Comparison of ENCODE assay signal across 29 cellular contexts in the genomic region with DNA sequence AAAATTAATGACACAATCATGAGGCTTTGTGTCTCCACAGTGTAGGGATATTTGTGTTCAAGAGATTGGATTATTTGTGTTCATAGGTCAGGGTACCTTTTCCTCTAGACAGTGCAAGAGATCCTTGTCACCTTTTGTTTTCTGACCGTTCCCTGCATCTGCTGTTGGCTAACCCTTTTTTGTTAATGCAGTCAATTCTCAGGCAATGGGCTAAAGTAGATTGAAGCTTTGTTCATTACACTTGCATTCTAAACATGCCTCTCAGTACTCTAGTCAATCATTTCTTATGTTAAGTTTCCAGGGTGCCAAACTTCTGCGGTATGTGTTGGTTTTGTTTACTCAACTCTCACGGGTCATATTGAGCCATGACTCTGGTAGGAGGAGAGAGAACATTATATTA. TPM values are rescaled to one million over a fixed set of nuclear protein-coding genes. Genes with fewer than 3 reads are reported as not detected.
DNase-seq lines count a peak whose midpoint lies in the region; ATAC-seq, FAIRE-seq and TF ChIP-seq lines count a peak whose summit lies in the region.
"Had no signal": no experiment of that assay in that cellular context is flagged by ENCODE, and none has a peak within 500 bp of the region (broad histone marks: within the 10 kb centered on the region; RNA-seq: fewer than 3 reads in every experiment).

No MANE protein-coding gene starts in this region.

- no peak overlapping the region for H3K27ac ChIP-seq in HCT116 (ENCODE audit: low read depth, low read length)
- H3K27ac ChIP-seq in Panc1 (ENCODE audit: low read length): 0 out of 2 replicates have a peak overlapping the region, but pooled peaks have one; percentile 17
- H3K27ac ChIP-seq in kidney (ENCODE audit: low read depth in 2 of 2, low read length in 2 of 2): peak overlapping the region; percentile 32 to 82
- peak overlapping the region in 1 of 5 donors; percentile 25 for H3K27ac ChIP-seq in stomach
- H3K27ac ChIP-seq in psoas muscle: no peak overlapping the region
- H3K27ac ChIP-seq: lower lobe of right lung, spleen, tibial nerve had no signal

- CTCF ChIA-PET in HCT116 (lab: Charles Lee) (no interaction called here), Panc1 (lab: Charles Lee) (no interaction called here)
- CTCF ChIA-PET in activated CD4-positive, alpha-beta T cell treated with anti-CD3 and anti-CD28 coated beads, Interleukin-2, amount 10 ng/mL, durations not matched to agents 7 days and 5 days (lab: Charles Lee): no interaction called here

- peaks cover 30% of the 10 kb centered on the region for H3K4me1 Mint-ChIP-seq in progenitor cell of endocrine pancreas (ENCODE audit: low read depth)
- peaks cover 27% of the 10 kb centered on the region for H3K4me1 Mint-ChIP-seq in activated CD4-positive, alpha-beta T cell treated with anti-CD3 and anti-CD28 coated beads, Interleukin-2, amount 10 ng/mL, durations not matched to agents 7 days and 5 days

- H4K20me1 ChIP-seq in HCT116 (ENCODE audit: insufficient read depth): no peaks in the 10 kb centered on the region

- H3K4me3 Mint-ChIP-seq in progenitor cell of endocrine pancreas (ENCODE audit: low read depth): no peak overlapping the region
- no peak overlapping the region for H3K4me3 Mint-ChIP-seq in activated CD4-positive, alpha-beta T cell treated with anti-CD3 and anti-CD28 coated beads, Interleukin-2, amount 10 ng/mL, durations not matched to agents 7 days and 5 days
- H3K4me3 Mint-ChIP-seq: activated CD4-positive, alpha-beta T cell treated with anti-CD3 and anti-CD28 coated beads for 36 hours; activated naive CD4-positive, alpha-beta T cell treated with anti-CD3 and anti-CD28 coated beads, Interleukin-2, amount 10 ng/mL, durations not matched to agents 7 days and 5 days had no signal

- H3K27me3 ChIP-seq in HCT116 (ENCODE audit: insufficient read depth, low read length) (no peaks in the 10 kb centered on the region), Panc1 (ENCODE audit: control insufficient read depth, insufficient read depth, low read length) (no peaks in the 10 kb centered on the region), stomach (no peaks in the 10 kb centered on the region), psoas muscle (ENCODE audit: insufficient read depth in 3 of 3, low read length in 2 of 3) (no peaks in the 10 kb centered on the region)
- H3K27me3 ChIP-seq: spleen, tibial nerve had no signal

- no peaks in the 10 kb centered on the region for H3K9me3 ChIP-seq in HCT116 (ENCODE audit: control insufficient read depth in 1 of 2, insufficient read depth in 1 of 2, low read depth in 1 of 2, low read length in 2 of 2)
- no peaks in the 10 kb centered on the region; the same call in 1 of the 2 replicates for H3K9me3 ChIP-seq in Panc1 (ENCODE audit: control insufficient read depth, insufficient read depth, low read depth, low read length)
- H3K9me3 ChIP-seq in kidney (ENCODE audit: control insufficient read depth in 1 of 2, low read length in 2 of 2): no peaks in the 10 kb centered on the region
- no peaks in the 10 kb centered on the region for H3K9me3 ChIP-seq in stomach
- no peaks in the 10 kb centered on the region for H3K9me3 ChIP-seq in psoas muscle
- H3K9me3 ChIP-seq: lower lobe of right lung, spleen, tibial nerve had no signal

- peaks cover 33% of the 10 kb centered on the region for H3K79me2 ChIP-seq in HCT116 (ENCODE audit: insufficient read depth, low read length)

- POLR2A ChIA-PET in HCT116 (lab: Charles Lee) (no interaction called here), Panc1 (lab: Charles Lee) (no interaction called here)
- POLR2A ChIA-PET in activated CD4-positive, alpha-beta T cell treated with anti-CD3 and anti-CD28 coated beads, Interleukin-2, amount 10 ng/mL, durations not matched to agents 7 days and 5 days (lab: Charles Lee): no interaction called here

- no peak for FAIRE-seq in kidney (lab: Jason Lieb, UNC)
- FAIRE-seq: endothelial cell of umbilical vein, GM12891, K562, TTC549 had no signal

- intact Hi-C loops in HCT116 (cut with micrococcal nuclease): loop anchor here (10.0 kb wide), 1 partner anchor 208 kb away; the partner anchor contains the start of gene RB1
- intact Hi-C loops in Panc1 (cut with micrococcal nuclease; ENCODE audit: unreplicated experiment): no loop called here
- intact Hi-C loops in kidney (cut with DNase I): no loop called here
- intact Hi-C loops in stomach (cut with DNase I; ENCODE audit: low total_unique reads): loop anchor here (10.0 kb wide), 1 partner anchor 52 kb away; no protein-coding TSS in a partner anchor
- intact Hi-C loops in cardiac septum (cut with DNase I): loop anchor here (10.0 kb wide), 2 partner anchors 138 to 208 kb away; partner anchors contain the start of genes ITM2B and RB1
- intact Hi-C loops in psoas muscle (cut with DNase I): loop anchor here in 1 of 2 donors (10.0 kb wide), 1 partner anchor 208 kb away; the partner anchor contains the start of gene RB1

- TF ChIP-seq EP300 in stomach (IDR thresholded peaks at IDR 0.05): no peak

- H3K36me3 ChIP-seq in HCT116 (ENCODE audit: control insufficient read depth in 1 of 2, insufficient read depth in 2 of 2, low read length in 2 of 2) (no peaks in the 10 kb centered on the region), Panc1 (ENCODE audit: control insufficient read depth, insufficient read depth, low read length) (peaks cover 5% of the 10 kb centered on the region; the same call in 1 of the 2 replicates), kidney (ENCODE audit: control insufficient read depth in 1 of 2, insufficient read depth in 2 of 2, low read length in 2 of 2) (no peaks in the 10 kb centered on the region), stomach (no peaks in the 10 kb centered on the region), psoas muscle (ENCODE audit: insufficient read depth in 1 of 2, low read depth in 1 of 2) (no peaks in the 10 kb centered on the region)
- H3K36me3 ChIP-seq: lower lobe of right lung, spleen, tibial nerve had no signal

- DNase-seq in HCT116 (ENCODE audit: low read depth, low spot score): no peak
- no peak for DNase-seq in Panc1 (ENCODE audit: low read depth, low spot score)
- DNase-seq in kidney: no peak
- no peak for DNase-seq in progenitor cell of endocrine pancreas (ENCODE audit: low spot score, unreplicated experiment)
- DNase-seq in activated CD4-positive, alpha-beta T cell treated with anti-CD3 and anti-CD28 coated beads, Interleukin-2, amount 10 ng/mL, durations not matched to agents 7 days and 5 days: no peak
- DNase-seq in stomach: no peak
- no peak for DNase-seq in cardiac septum (ENCODE audit: low spot score)
- no peak for DNase-seq in psoas muscle
- DNase-seq: activated CD4-positive, alpha-beta T cell treated with anti-CD3 and anti-CD28 coated beads for 36 hours; activated naive CD4-positive, alpha-beta T cell treated with anti-CD3 and anti-CD28 coated beads, Interleukin-2, amount 10 ng/mL, durations not matched to agents 7 days and 5 days; activated T-cell treated with anti-CD3 and anti-CD28 coated beads, Interleukin-2, amount 50 U/mL, for 48 hours; caudate nucleus; CD8-positive, alpha-beta memory T cell; head of caudate nucleus; immature natural killer cell; lower lobe of right lung; NCI-H146; NCI-H2171; NCI-H774; retina; SIG-M5; spleen; stimulated activated CD4-positive, alpha-beta T cell treated with anti-CD3 and anti-CD28 coated beads, Interleukin-4, amount 100 ng/mL, for 24 hours; stimulated activated naive CD8-positive, alpha-beta T cell treated with anti-CD3 and anti-CD28 coated beads, Interleukin-15, Interleukin-2, amounts not matched to agents 100 U/mL and 50 U/mL, for 24 hours had no signal

- no peak for TF ChIP-seq RAD21 in HCT116 (IDR thresholded peaks at IDR 0.05; ENCODE audit: low read depth)

- WGBS in stomach, 5 donors: 19 to 39% (median 29%) methylated on average over 3 of the region's 3 CpGs
- 62 to 64% (median 63%) methylated on average over 3 of the region's 3 CpGs for WGBS in psoas muscle, 3 donors

- H3K9ac ChIP-seq in HCT116 (ENCODE audit: low read length) (no peak overlapping the region), kidney (ENCODE audit: low read length in 2 of 2) (peak overlapping the region in 1 of 2 donors; percentile 35)

- peaks cover 3% of the 10 kb centered on the region for H3K9me3 Mint-ChIP-seq in progenitor cell of endocrine pancreas (ENCODE audit: low read depth)
- H3K9me3 Mint-ChIP-seq in activated CD4-positive, alpha-beta T cell treated with anti-CD3 and anti-CD28 coated beads, Interleukin-2, amount 10 ng/mL, durations not matched to agents 7 days and 5 days: peaks cover 2% of the 10 kb centered on the region
- H3K9me3 Mint-ChIP-seq: CD8-positive, alpha-beta memory T cell; immature natural killer cell had no signal

- in situ Hi-C loops in Panc1 (cut with HindIII; ENCODE audit: low pct_unique_long_range_greater_than_20kb, low sequenced_read_pairs): no loop called here

- H3K36me3 Mint-ChIP-seq in progenitor cell of endocrine pancreas (ENCODE audit: insufficient read depth): no peaks in the 10 kb centered on the region
- peaks cover 12% of the 10 kb centered on the region for H3K36me3 Mint-ChIP-seq in activated CD4-positive, alpha-beta T cell treated with anti-CD3 and anti-CD28 coated beads, Interleukin-2, amount 10 ng/mL, durations not matched to agents 7 days and 5 days (ENCODE audit: low read depth)
- H3K36me3 Mint-ChIP-seq: immature natural killer cell had no signal

- H2AFZ ChIP-seq in HCT116 (ENCODE audit: low read depth, low read length, poor library complexity, severe bottlenecking): peak overlapping the region; percentile 38

- TF ChIP-seq CTCF in HCT116 (IDR thresholded peaks at IDR 0.05 in 2 of 3, conservative IDR thresholded peaks at IDR 0.05 in 1 of 3; ENCODE audit: borderline replicate concordance in 1 of 3, insufficient read depth in 1 of 3, low read depth in 2 of 3, low read length in 2 of 3) (no peak), Panc1 (IDR thresholded peaks at IDR 0.05) (no peak), kidney (IDR thresholded peaks at IDR 0.05; ENCODE audit: borderline replicate concordance, extremely low read depth, insufficient read depth) (no peak), progenitor cell of endocrine pancreas (IDR thresholded peaks at IDR 0.05; ENCODE audit: unreplicated experiment) (no peak), stomach (IDR thresholded peaks at IDR 0.05) (no peak), psoas muscle (IDR thresholded peaks at IDR 0.05) (no peak)

- H3K27me3 Mint-ChIP-seq in progenitor cell of endocrine pancreas: no peaks in the 10 kb centered on the region
- peaks cover 10% of the 10 kb centered on the region for H3K27me3 Mint-ChIP-seq in activated CD4-positive, alpha-beta T cell treated with anti-CD3 and anti-CD28 coated beads, Interleukin-2, amount 10 ng/mL, durations not matched to agents 7 days and 5 days
- H3K27me3 Mint-ChIP-seq: activated CD4-positive, alpha-beta T cell treated with anti-CD3 and anti-CD28 coated beads for 36 hours had no signal

- no peak for ATAC-seq in HCT116
- ATAC-seq in Panc1: no peak
- ATAC-seq in psoas muscle: no peak
- ATAC-seq: activated CD4-positive, alpha-beta T cell treated with anti-CD3 and anti-CD28 coated beads for 36 hours; K562; stimulated activated naive CD8-positive, alpha-beta T cell treated with anti-CD3 and anti-CD28 coated beads, Interleukin-15, Interleukin-2, amounts not matched to agents 100 U/mL and 50 U/mL, for 24 hours had no signal

- no peak overlapping the region for H3K4me2 ChIP-seq in HCT116 (ENCODE audit: low read length)

- H3K4me3 ChIP-seq in HCT116 (replicated peaks in 1 of 2; ENCODE audit: low read depth in 1 of 2, low read length in 2 of 2): no peak overlapping the region
- no peak overlapping the region for H3K4me3 ChIP-seq in Panc1 (ENCODE audit: low read depth in 2 of 2, low read length in 2 of 2)
- peak overlapping the region in 1 of 2 donors; percentile 19 for H3K4me3 ChIP-seq in kidney (ENCODE audit: low read length in 2 of 2)
- H3K4me3 ChIP-seq in stomach: no peak overlapping the region
- no peak overlapping the region for H3K4me3 ChIP-seq in psoas muscle
- H3K4me3 ChIP-seq: K562, lower lobe of right lung, spleen, tibial nerve had no signal

- BruUV-seq in HCT116 (replicated peaks; lab: Mats Ljungman, UMichigan): no TSS peak
- BruUV-seq in Panc1 (replicated peaks; lab: Mats Ljungman, UMichigan): no TSS peak

- RAD21 ChIA-PET in HCT116 (lab: Charles Lee; ENCODE audit: low non-redundant PET in 1 of 2, low total read pairs in 2 of 2, uncharacterized antibody in 2 of 2, unreplicated experiment in 2 of 2): no interaction called here

- no peak for TF ChIP-seq POLR2A in HCT116 (IDR thresholded peaks at IDR 0.05; ENCODE audit: borderline replicate concordance, extremely low read depth, insufficient read depth, insufficient read length)
- TF ChIP-seq POLR2A in stomach (IDR thresholded peaks at IDR 0.05): no peak

- no peaks in the 10 kb centered on the region for H3K9me2 ChIP-seq in HCT116 (ENCODE audit: insufficient read depth)

- peak overlapping the region; percentile 7 for H3K27ac Mint-ChIP-seq in progenitor cell of endocrine pancreas
- no peak overlapping the region for H3K27ac Mint-ChIP-seq in activated CD4-positive, alpha-beta T cell treated with anti-CD3 and anti-CD28 coated beads, Interleukin-2, amount 10 ng/mL, durations not matched to agents 7 days and 5 days
- H3K27ac Mint-ChIP-seq: activated CD4-positive, alpha-beta T cell treated with anti-CD3 and anti-CD28 coated beads for 36 hours; activated naive CD4-positive, alpha-beta T cell treated with anti-CD3 and anti-CD28 coated beads, Interleukin-2, amount 10 ng/mL, durations not matched to agents 7 days and 5 days; immature natural killer cell had no signal

- H3K4me1 ChIP-seq in HCT116 (ENCODE audit: control insufficient read depth in 1 of 2, insufficient read depth in 2 of 2, low read length in 2 of 2) (peaks cover 7 to 10% of the 10 kb centered on the region in 2 experiments; a peak in 3 of 4 replicates), Panc1 (ENCODE audit: control insufficient read depth, insufficient read depth, low read length) (peaks cover 4% of the 10 kb centered on the region), kidney (ENCODE audit: control insufficient read depth in 1 of 2, insufficient read depth in 1 of 2, low read depth in 1 of 2, low read length in 2 of 2) (peaks cover 11 to 34% of the 10 kb centered on the region in 2 donors), stomach (peaks cover 12 to 44% (median 27%) of the 10 kb centered on the region in 4 donors), psoas muscle (peaks cover 26% of the 10 kb centered on the region)

RNA-seq across cellular contexts. Expression of gene MED4, which starts 1.8 kb away (rescaled TPM):
- total RNA-seq in HCT116 (2021; ENCODE audit: unreplicated experiment) (46.9 TPM), Panc1 (2021; ENCODE audit: unreplicated experiment) (26.5 TPM), kidney (50.8 TPM), progenitor cell of endocrine pancreas (56.1 and 59.2 TPM in 2 replicates), stomach (10 to 100 TPM in 4 of 5 donors, 1 to 10 TPM in 1; 7.0 to 68.3 (median 25.9) TPM), cardiac septum (39.6 TPM), psoas muscle (10 to 100 TPM; 41.3 to 58.6 (median 44.9) TPM)
- polyA plus RNA-seq in HCT116 (2012): 35.5 and 36.6 TPM in 2 replicates
- polyA plus RNA-seq in Panc1 (2012; ENCODE audit: insufficient read length): 20.8 TPM
- polyA plus RNA-seq in kidney (ENCODE audit: insufficient read depth, low read depth, low replicate concordance) (54.3 TPM), stomach (10 to 100 TPM; 39.7 to 66.9 (median 51.1) TPM), psoas muscle (10 to 100 TPM; 48.5 to 81.0 (median 50.5) TPM)
- 10 to 100 TPM; 63.1 to 72.2 TPM for total RNA-seq in activated CD4-positive, alpha-beta T cell treated with anti-CD3 and anti-CD28 coated beads, Interleukin-2, amount 10 ng/mL, durations not matched to agents 7 days and 5 days

RNA-seq across cellular contexts. Expression of gene NUDT15, which starts 59.1 kb away (rescaled TPM):
- total RNA-seq in HCT116 (2021; ENCODE audit: unreplicated experiment) (38.6 TPM), Panc1 (2021; ENCODE audit: unreplicated experiment) (18.9 TPM), kidney (11.9 TPM), progenitor cell of endocrine pancreas (28.9 and 30.7 TPM in 2 replicates), stomach (10 to 100 TPM in 2 of 5 donors, 1 to 10 TPM in 1, under 1 TPM in 1, not detected in 1; 0.89 to 18.0 (median 13.4) TPM), cardiac septum (8.4 TPM), psoas muscle (10 to 100 TPM in 1 of 4 donors, 1 to 10 TPM in 3; 8.7 to 12.0 (median 9.3) TPM)
- polyA plus RNA-seq in HCT116 (2012): 12.1 and 19.1 TPM in 2 replicates
- 6.8 TPM for polyA plus RNA-seq in Panc1 (2012; ENCODE audit: insufficient read length)
- polyA plus RNA-seq in kidney (ENCODE audit: insufficient read depth, low read depth, low replicate concordance) (19.7 TPM), stomach (10 to 100 TPM; 11.5 to 22.5 (median 20.2) TPM), psoas muscle (10 to 100 TPM; 14.1 to 20.8 (median 17.7) TPM)
- total RNA-seq in activated CD4-positive, alpha-beta T cell treated with anti-CD3 and anti-CD28 coated beads, Interleukin-2, amount 10 ng/mL, durations not matched to agents 7 days and 5 days: 10 to 100 TPM; 10.1 to 12.0 TPM

Comparison
In these comparisons a context has a peak if more than half of its experiments do, and no peak if none do; other contexts are left out.
1. H3K27ac ChIP-seq: peak in Panc1 (single experiment) and kidney (2 of 2); none in HCT116 (single experiment) and psoas muscle (single experiment).
2. intact Hi-C loops: an anchor here in HCT116 (10.0 kb wide), stomach (10.0 kb wide) and cardiac septum (10.0 kb wide); none called in Panc1 and kidney.